8 cellular contexts compared by ENCODE assay signal in the genomic region with DNA sequence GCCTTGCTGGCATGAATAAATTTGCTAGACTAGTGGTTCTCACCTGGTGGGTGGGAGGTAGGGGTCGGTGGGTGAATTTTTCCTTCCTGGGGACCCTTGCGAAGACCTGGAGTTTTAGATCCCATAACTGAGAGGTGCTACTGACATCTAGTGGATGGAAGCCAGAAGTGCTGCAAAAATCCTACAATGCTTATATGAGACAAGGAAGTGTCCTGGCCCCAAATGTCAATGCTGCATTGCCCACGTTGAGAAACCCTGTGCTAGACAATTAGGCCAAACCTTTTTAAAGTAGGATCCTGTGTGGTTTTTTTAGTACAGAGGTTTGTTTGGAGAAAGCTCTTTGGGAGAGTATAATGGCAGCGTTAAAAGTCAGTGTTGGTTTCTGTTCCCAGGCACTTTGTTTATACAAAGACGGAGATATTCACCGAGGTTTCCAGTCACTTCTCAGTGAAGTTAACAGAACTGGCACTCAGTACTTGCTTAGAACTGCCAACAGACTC. TPM values are rescaled to one million over a fixed set of nuclear protein-coding genes. Genes with fewer than 3 reads are reported as not detected.
A peak's percentile ranks its signal among the peaks of the same experiment; 100 is the strongest.
DNase-seq lines count a peak whose midpoint lies in the region; ATAC-seq and TF ChIP-seq lines count a peak whose summit lies in the region.

No MANE protein-coding gene starts in this region.

- H3K9ac ChIP-seq in Loucy (ENCODE audit: low read depth, low read length, poor library complexity, severe bottlenecking) = no peak overlapping the region

- no peaks in the 10 kb centered on the region for H3K9me3 Mint-ChIP-seq in stimulated activated memory B cell treated with anti-CD40 and anti-IgM and Interleukin-4, amounts not matched to agents 10 μg/mL and 1 μg/mL and 100 μg/mL, for 72 hours

- H3K4me1 Mint-ChIP-seq in stimulated activated memory B cell treated with anti-CD40 and anti-IgM and Interleukin-4, amounts not matched to agents 10 μg/mL and 1 μg/mL and 100 μg/mL, for 72 hours = peaks cover 24% of the 10 kb centered on the region

- H3K27ac Mint-ChIP-seq in stimulated activated memory B cell treated with anti-CD40 and anti-IgM and Interleukin-4, amounts not matched to agents 10 μg/mL and 1 μg/mL and 100 μg/mL, for 72 hours = no peak overlapping the region

- intact Hi-C loops in left colon (cut with DNase I, micrococcal nuclease) = no loop called here

- no peaks in the 10 kb centered on the region for H3K9me2 ChIP-seq in Loucy (replicated peaks; ENCODE audit: low read depth, low read length)

- H3K27me3 ChIP-seq in H7 (ENCODE audit: control insufficient read depth, insufficient read depth, low read length) = peaks cover 40% of the 10 kb centered on the region
- no peaks in the 10 kb centered on the region for H3K27me3 ChIP-seq in Loucy (ENCODE audit: insufficient read depth, low read length, poor library complexity, severe bottlenecking)

- ATAC-seq in SK-N-SH treated with all-trans-retinoic acid at 6 μM for 48 hours (peak; percentile 95), left colon (peak; percentile 78)
- peak; percentile 67 for ATAC-seq in stimulated activated memory B cell treated with anti-CD40 and anti-IgM and Interleukin-4, amounts not matched to agents 10 μg/mL and 1 μg/mL and 100 μg/mL, for 72 hours

- peak; percentile 94 for TF ChIP-seq CTCF in Loucy (conservative IDR thresholded peaks at IDR 0.05; ENCODE audit: low read length)

- H3K4me3 ChIP-seq in H7 (ENCODE audit: insufficient read depth, low read depth, low read length) = no peak overlapping the region
- H3K4me3 ChIP-seq in Loucy (ENCODE audit: low read length, poor library complexity, severe bottlenecking) = no peak overlapping the region

- peaks cover 30% of the 10 kb centered on the region for H3K36me3 Mint-ChIP-seq in stimulated activated memory B cell treated with anti-CD40 and anti-IgM and Interleukin-4, amounts not matched to agents 10 μg/mL and 1 μg/mL and 100 μg/mL, for 72 hours

- H3K9me3 ChIP-seq in Loucy (ENCODE audit: insufficient read depth, low read depth, low read length) = no peaks in the 10 kb centered on the region

- peak overlapping the region; percentile 89 for H2AFZ ChIP-seq in Loucy (ENCODE audit: low read length)

- H3K4me3 Mint-ChIP-seq in stimulated activated memory B cell treated with anti-CD40 and anti-IgM and Interleukin-4, amounts not matched to agents 10 μg/mL and 1 μg/mL and 100 μg/mL, for 72 hours = no peak overlapping the region

- peak; percentile 29 for DNase-seq in activated CD8-positive, alpha-beta memory T cell treated with anti-CD3 and anti-CD28 coated beads, Interleukin-2, amount 50 U/mL, for 4 hours
- no peak for DNase-seq in activated CD8-positive, alpha-beta memory T cell treated with anti-CD3 and anti-CD28 coated beads for 24 hours
- DNase-seq in H7 = peak; percentile 64
- peak; percentile 60 for DNase-seq in cerebellar cortex (ENCODE audit: low spot score)
- peak; percentile 35 to 40 for DNase-seq in left colon

- peak overlapping the region; percentile 15 for H3K4me2 ChIP-seq in Loucy (ENCODE audit: low read depth, low read length, poor library complexity, severe bottlenecking)

- no peaks in the 10 kb centered on the region for H3F3A ChIP-seq in Loucy (ENCODE audit: low read depth)

- no peaks in the 10 kb centered on the region for H3K27me3 Mint-ChIP-seq in stimulated activated memory B cell treated with anti-CD40 and anti-IgM and Interleukin-4, amounts not matched to agents 10 μg/mL and 1 μg/mL and 100 μg/mL, for 72 hours

- no peaks in the 10 kb centered on the region for H3K79me2 ChIP-seq in Loucy (ENCODE audit: insufficient read depth, low read length)

- no peaks in the 10 kb centered on the region for H3K4me1 ChIP-seq in Loucy (ENCODE audit: insufficient read depth, low read length, poor library complexity, severe bottlenecking)

- H3K36me3 ChIP-seq in H7 (replicated peaks; ENCODE audit: control insufficient read depth, insufficient read depth, low read length) (no peaks in the 10 kb centered on the region), Loucy (ENCODE audit: insufficient read depth, low read length) (peaks cover 7% of the 10 kb centered on the region; the same call in 1 of the 2 replicates)

- H4K20me1 ChIP-seq in Loucy (ENCODE audit: insufficient read depth, low read length, poor library complexity, severe bottlenecking) = no peaks in the 10 kb centered on the region

TF ChIP-seq in SK-N-SH treated with all-trans-retinoic acid at 6 μM for 48 hours, 23 proteins besides CTCF, POLR2A, EP300 and RAD21:
- TF ChIP-seq ZNF8 (CRISPR knock-in tag; IDR thresholded peaks at IDR 0.05) (no peak), PPARA (CRISPR knock-in tag; IDR thresholded peaks at IDR 0.05; ENCODE audit: borderline replicate concordance) (no peak), ZFP3 (CRISPR knock-in tag; IDR thresholded peaks at IDR 0.05) (no peak)

RNA-seq across cellular contexts. Expression of a gene that starts 9.6 kb away (rescaled TPM):
- 0.07 and 1.6 TPM in 2 replicates for total RNA-seq in H7 (2014; rRNA removed; shearing (Covaris generic))
- total RNA-seq in left colon = 10 to 100 TPM; 19.3 to 37.8 TPM

RNA-seq across cellular contexts. Expression of a gene that starts 30.4 kb away (rescaled TPM):
- total RNA-seq in H7 (2014; rRNA removed; shearing (Covaris generic)) = 0.15 and 0.17 TPM in 2 replicates
- under 1 TPM in 1 of 2 donors, not detected in 1; 0.55 TPM for total RNA-seq in left colon
